Comparison of ENCODE assay signal across 17 cellular contexts in genomic region chr1:157966034-157966671, GRCh38. TPM values are rescaled to one million over a fixed set of nuclear protein-coding genes. Genes with fewer than 3 reads are reported as not detected.
DNase-seq lines count a peak whose midpoint lies in the region; ATAC-seq and TF ChIP-seq lines count a peak whose summit lies in the region.
"Had no signal": no experiment of that assay in that cellular context is flagged by ENCODE, and none has a peak within 500 bp of the region (broad histone marks: within the 10 kb centered on the region; RNA-seq: fewer than 3 reads in every experiment).

No MANE protein-coding gene starts in this region.

- peak; percentile 97 for DNase-seq in Caki2 (ENCODE audit: low read depth)
- peak; percentile 64 for DNase-seq in RPMI8226
- peak; percentile 27 to 55 for DNase-seq in foreskin keratinocyte
- peak; percentile 100 for DNase-seq in renal cortical epithelial cell (ENCODE audit: low read depth)
- no peak for DNase-seq in RKO (ENCODE audit: low spot score)
- no peak for DNase-seq in Right ventricle myocardium inferior (ENCODE audit: missing footprints)
- DNase-seq in NCI-H1048 (lab: John Stamatoyannopoulos, UW) = no peak
- no peak for DNase-seq in stomach
- DNase-seq: activated naive CD8-positive, alpha-beta T cell treated with anti-CD3 and anti-CD28 coated beads, Interleukin-2, amount 10 ng/mL, durations not matched to agents 7 days and 5 days; effector memory CD8-positive, alpha-beta T cell; hypothalamus; T-helper 9 cell; upper lobe of left lung had no signal

- H3K4me1 ChIP-seq in foreskin keratinocyte (peaks cover 25% of the 10 kb centered on the region), stomach (peaks cover 0 to 32% (median 11%) of the 10 kb centered on the region in 4 donors)

- no peaks in the 10 kb centered on the region for H3K36me3 ChIP-seq in stomach
- H3K36me3 ChIP-seq: upper lobe of left lung had no signal

- no peak for TF ChIP-seq EP300 in stomach (IDR thresholded peaks at IDR 0.05)

- WGBS in stomach, 5 donors = 55 to 60% (median 57%) methylated on average over 9 of the region's 9 CpGs

- no peak overlapping the region for H3K4me3 ChIP-seq in stomach
- H3K4me3 ChIP-seq: upper lobe of left lung had no signal

- H3K27me3 ChIP-seq in foreskin keratinocyte (peaks cover 1% of the 10 kb centered on the region), stomach (peaks cover 0 to 14% (median 0%) of the 10 kb centered on the region in 3 donors)
- H3K27me3 ChIP-seq: upper lobe of left lung had no signal

- peaks cover 0 to 7% (median 2%) of the 10 kb centered on the region in 4 donors for H3K9me3 ChIP-seq in stomach
- H3K9me3 ChIP-seq: upper lobe of left lung had no signal

- intact Hi-C loops in Right ventricle myocardium inferior (cut with DNase I) (loop anchor here (5.0 to 10.0 kb wide), 2 partner anchors 559 to 1031 kb away; no protein-coding TSS in a partner anchor), stomach (cut with DNase I; ENCODE audit: low total_unique reads) (no loop called here)

- in situ Hi-C loops in Caki2 (cut with HindIII; ENCODE audit: low pct_unique_long_range_greater_than_20kb, low sequenced_read_pairs) = loop anchor here (10.0 kb wide), 1 partner anchor 159 kb away; a partner anchor contains a TSS

- no peak for TF ChIP-seq CTCF in foreskin keratinocyte (conservative IDR thresholded peaks at IDR 0.05)
- no peak for TF ChIP-seq CTCF in stomach (IDR thresholded peaks at IDR 0.05)

- no peak for ATAC-seq in foreskin keratinocyte
- no peak for ATAC-seq in Right ventricle myocardium inferior
- ATAC-seq: effector memory CD8-positive, alpha-beta T cell; HCT116 had no signal

- TF ChIP-seq POLR2A in stomach (IDR thresholded peaks at IDR 0.05) = no peak

- H3K27ac ChIP-seq in foreskin keratinocyte = no peak overlapping the region
- peak overlapping the region in 1 of 5 donors; percentile 11 for H3K27ac ChIP-seq in stomach
- H3K27ac ChIP-seq: C4-2B, KMS-11, upper lobe of left lung had no signal

RNA-seq across cellular contexts. Expression of gene KIRREL1, which starts 27.3 kb away (rescaled TPM):
- 62.9 and 80.2 TPM in 2 replicates for total RNA-seq in Caki2 (2014; rRNA removed; shearing (Covaris generic); ENCODE audit: low replicate concordance)
- 73.1 and 81.4 TPM in 2 replicates for total RNA-seq in foreskin keratinocyte
- polyA plus RNA-seq in foreskin keratinocyte = 14.9 and 19.7 TPM in 2 replicates
- total RNA-seq in renal cortical epithelial cell = 161 and 297 TPM in 2 replicates
- total RNA-seq in Right ventricle myocardium inferior = 11.3 TPM
- 10 to 100 TPM in 3 of 5 donors, 1 to 10 TPM in 2; 3.2 to 27.9 (median 10.7) TPM for total RNA-seq in stomach
- 1 to 10 TPM; 2.8 to 4.3 (median 4.0) TPM for polyA plus RNA-seq in stomach
- total RNA-seq: activated naive CD8-positive, alpha-beta T cell treated with anti-CD3 and anti-CD28 coated beads, Interleukin-2, amount 10 ng/mL, durations not matched to agents 7 days and 5 days; OCI-LY7 had no signal

Comparison
In these comparisons a context has a peak if more than half of its experiments do, and no peak if none do; other contexts are left out.
1. DNase-seq: peak in Caki2 (single experiment), RPMI8226 (single experiment), foreskin keratinocyte (2 of 2) and renal cortical epithelial cell (single experiment); none in RKO (single experiment), Right ventricle myocardium inferior (single experiment), NCI-H1048 (single experiment) and stomach (single experiment).